Comparison of ENCODE assay signal across 12 cellular contexts in the genomic region with DNA sequence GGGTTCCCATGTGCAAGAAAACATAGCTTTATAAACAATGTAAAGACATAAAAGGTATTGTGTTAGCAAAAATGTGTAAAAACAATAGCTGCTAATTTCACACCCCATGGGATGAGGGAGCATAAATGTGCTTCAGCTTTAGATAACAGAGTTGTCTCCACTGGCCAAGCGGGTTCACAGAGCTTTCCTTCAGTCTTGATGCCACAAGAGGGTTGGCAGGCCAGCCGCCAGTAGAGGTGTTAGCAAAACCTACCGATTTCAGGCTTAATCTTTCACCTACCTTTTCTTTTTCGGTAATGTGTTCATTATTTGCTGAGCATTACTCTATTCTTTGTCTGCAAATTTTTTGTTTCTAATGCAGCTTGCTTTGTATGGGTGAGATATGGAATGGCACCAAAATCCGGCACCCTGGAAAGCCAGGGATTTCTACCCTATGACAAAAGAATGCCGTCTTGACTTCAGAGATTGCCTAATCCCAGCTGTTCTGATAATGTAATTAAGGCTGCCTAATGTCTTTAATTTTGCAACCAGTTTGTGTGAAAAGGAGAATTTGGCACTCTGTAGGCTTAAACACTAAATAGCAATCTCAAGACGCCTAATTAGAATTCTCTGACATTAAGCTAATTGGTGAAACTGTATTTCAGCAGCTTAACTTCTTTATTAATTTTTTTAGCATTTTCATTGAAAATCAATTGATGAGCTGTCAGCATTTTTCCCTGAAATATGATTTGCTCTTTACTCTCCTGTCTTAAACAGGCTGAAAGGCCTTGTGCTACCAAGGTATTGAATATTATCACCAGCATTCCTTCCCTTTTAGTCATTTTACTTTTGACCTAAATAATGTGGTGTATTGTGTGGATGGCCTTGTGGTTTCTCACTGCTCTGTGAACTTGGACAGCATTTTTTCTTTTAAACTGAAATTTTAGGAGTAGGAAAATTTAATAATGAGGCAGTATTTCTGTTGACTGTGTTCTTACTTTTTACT.
DNase-seq lines count a peak whose midpoint lies in the region; ATAC-seq and TF ChIP-seq lines count a peak whose summit lies in the region.
"Had no signal": no experiment of that assay in that cellular context is flagged by ENCODE, and none has a peak within 500 bp of the region (broad histone marks: within the 10 kb centered on the region; RNA-seq: fewer than 3 reads in every experiment).

No MANE protein-coding gene starts in this region.

- peaks cover 0 to 53% (median 10%) of the 10 kb centered on the region in 6 donors for H3K36me3 ChIP-seq in spleen
- H3K36me3 ChIP-seq: cardiac muscle cell had no signal

- no peak for TF ChIP-seq POLR2A in spleen (IDR thresholded peaks at IDR 0.05)

- no peaks in the 10 kb centered on the region for H3K9me3 Mint-ChIP-seq in MCF 10A (ENCODE audit: unreplicated experiment)

- H3K27ac ChIP-seq in spleen: no peak overlapping the region
- H3K27ac ChIP-seq: cardiac muscle cell, parathyroid adenoma had no signal

- DNase-seq in Right ventricle myocardium superior (no peak), cardiac septum (ENCODE audit: low spot score) (no peak), MCF 10A (ENCODE audit: unreplicated experiment) (peak; percentile 40), iris pigment epithelial cell (ENCODE audit: low read depth) (peak; percentile 87), spleen (no peak)
- DNase-seq in effector CD4-positive, alpha-beta T cell: no peak
- no peak for DNase-seq in stimulated activated naive CD4-positive, alpha-beta T cell (lab: John Stamatoyannopoulos, UW)
- DNase-seq: activated CD8-positive, alpha-beta T cell treated with anti-CD3 and anti-CD28 coated beads, Interleukin-2, amount 10 ng/mL, durations not matched to agents 7 days and 5 days; NCI-H1105 treated with DMSO at 0.1 percent for 48 hours had no signal

- H3K4me3 Mint-ChIP-seq in MCF 10A (ENCODE audit: unreplicated experiment): no peak overlapping the region
- H3K4me3 Mint-ChIP-seq: activated CD8-positive, alpha-beta T cell treated with anti-CD3 and anti-CD28 coated beads, Interleukin-2, amount 10 ng/mL, durations not matched to agents 7 days and 5 days had no signal

- ATAC-seq in Right ventricle myocardium superior (ENCODE audit: poor library complexity) (peak; percentile 75), HG02885 (IDR thresholded peaks at IDR 0.05; ENCODE audit: poor library complexity, unreplicated experiment) (no peak)
- ATAC-seq: activated CD8-positive, alpha-beta T cell treated with anti-CD3 and anti-CD28 coated beads, Interleukin-2, amount 10 ng/mL, durations not matched to agents 7 days and 5 days had no signal

- H3K4me3 ChIP-seq in spleen: no peak overlapping the region
- H3K4me3 ChIP-seq: cardiac muscle cell had no signal

- WGBS in spleen, 5 donors: 88 to 93% (median 93%) methylated on average over 7 of the region's 7 CpGs

- no peaks in the 10 kb centered on the region for H3K27me3 Mint-ChIP-seq in MCF 10A (ENCODE audit: insufficient read depth, unreplicated experiment)

- TF ChIP-seq CTCF in MCF 10A (IDR thresholded peaks at IDR 0.05; ENCODE audit: unreplicated experiment) (no peak), spleen (IDR thresholded peaks at IDR 0.05 in 8 of 11, conservative IDR thresholded peaks at IDR 0.05 in 3 of 11) (no peak)

- POLR2A ChIA-PET in MCF 10A (lab: Yijun Ruan, JAX): interaction anchor here (0.7 to 1.5 kb wide), 6 partner anchors 11 to 191 kb away, joined by 3 to 7 read pairs (median 4); no protein-coding TSS in a partner anchor

- H3K4me1 Mint-ChIP-seq in MCF 10A (ENCODE audit: insufficient read depth, unreplicated experiment): peaks cover 17% of the 10 kb centered on the region

- CTCF ChIA-PET in MCF 10A (lab: Yijun Ruan, JAX): interaction anchor here (0.6 to 1.9 kb wide), 10 partner anchors 24 to 501 kb away, joined by 3 to 6 read pairs (median 4); partner anchors contain the start of gene POLR3B

- peak overlapping the region; percentile 54 for H3K27ac Mint-ChIP-seq in MCF 10A (ENCODE audit: low read depth, unreplicated experiment)
- H3K27ac Mint-ChIP-seq: activated CD8-positive, alpha-beta T cell treated with anti-CD3 and anti-CD28 coated beads, Interleukin-2, amount 10 ng/mL, durations not matched to agents 7 days and 5 days had no signal

- no peaks in the 10 kb centered on the region for H3K4me1 ChIP-seq in spleen
- H3K4me1 ChIP-seq: parathyroid adenoma had no signal

- no peaks in the 10 kb centered on the region for H3K9me3 ChIP-seq in spleen

- no TSS peak for BruUV-seq in MCF 10A (replicated peaks; lab: Mats Ljungman, UMichigan)

- no peaks in the 10 kb centered on the region for H3K27me3 ChIP-seq in spleen (replicated peaks in 1 of 7)
- H3K27me3 ChIP-seq: cardiac muscle cell had no signal

- intact Hi-C loops in Right ventricle myocardium superior (cut with DNase I): no loop called here
- intact Hi-C loops in cardiac septum (cut with DNase I): no loop called here
- intact Hi-C loops in MCF 10A (cut with micrococcal nuclease): no loop called here
- intact Hi-C loops in spleen (cut with DNase I; ENCODE audit: low total_unique reads): no loop called here

- peaks cover 24% of the 10 kb centered on the region for H3K36me3 Mint-ChIP-seq in MCF 10A (ENCODE audit: insufficient read depth, unreplicated experiment)

Comparison
In these comparisons a context has a peak if more than half of its experiments do, and no peak if none do; other contexts are left out.
1. DNase-seq: peak in MCF 10A (single experiment) and iris pigment epithelial cell (single experiment); none in Right ventricle myocardium superior (single experiment), cardiac septum (single experiment), effector CD4-positive, alpha-beta T cell (single experiment), stimulated activated naive CD4-positive, alpha-beta T cell (0 of 6) and spleen (single experiment).